In genomic region chr1:112909847-112910246, GRCh38 we compare ENCODE assay signal across 17 cellular contexts. TPM values are rescaled to one million over a fixed set of nuclear protein-coding genes. Genes with fewer than 3 reads are reported as not detected.
DNase-seq lines count a peak whose midpoint lies in the region; ATAC-seq, FAIRE-seq and TF ChIP-seq lines count a peak whose summit lies in the region.
"Had no signal": no experiment of that assay in that cellular context is flagged by ENCODE, and none has a peak within 500 bp of the region (broad histone marks: within the 10 kb centered on the region; RNA-seq: fewer than 3 reads in every experiment).

No MANE protein-coding gene starts in this region.

- H3K9me3 ChIP-seq in HepG2 (ENCODE audit: low read length) (no peaks in the 10 kb centered on the region), right lobe of liver (no peaks in the 10 kb centered on the region), NT2/D1 (ENCODE audit: insufficient read depth, low read length) (no peaks in the 10 kb centered on the region), iPS-20b (ENCODE audit: insufficient read depth, low read depth, low read length) (no peaks in the 10 kb centered on the region)
- H3K9me3 ChIP-seq: HAP-1 had no signal

- H3K4me2 ChIP-seq in HepG2 (ENCODE audit: low read depth, low read length), result no peak overlapping the region

- no peaks in the 10 kb centered on the region for H3K4me1 ChIP-seq in HepG2 (ENCODE audit: insufficient read depth, low read length)
- peaks cover 0 to 12% (median 3%) of the 10 kb centered on the region in 4 donors for H3K4me1 ChIP-seq in right lobe of liver
- no peaks in the 10 kb centered on the region for H3K4me1 ChIP-seq in NT2/D1 (ENCODE audit: insufficient read depth, insufficient read length)
- H3K4me1 ChIP-seq in iPS-20b (ENCODE audit: insufficient read depth, low read length), result peaks cover 55% of the 10 kb centered on the region

- in situ Hi-C loops in HepG2 (cut with HindIII; ENCODE audit: extremely low pct_ligation_motif_present, low pct_unique_long_range_greater_than_20kb), result no loop called here

- intact Hi-C loops in HepG2 (cut with micrococcal nuclease; ENCODE audit: unreplicated experiment), result no loop called here
- intact Hi-C loops in right lobe of liver (cut with DNase I), result no loop called here

- CTCF ChIA-PET in HepG2 (lab: Yijun Ruan, JAX; ENCODE audit: low intra/inter-chr PET ratio, low total read pairs), result no interaction called here

- POLR2A ChIA-PET in HepG2 (lab: Yijun Ruan, JAX), result no interaction called here

- H3K79me2 ChIP-seq in HepG2 (ENCODE audit: insufficient read depth, low read length), result no peaks in the 10 kb centered on the region

- H3K36me3 ChIP-seq in HepG2 (replicated peaks in 1 of 2; ENCODE audit: control insufficient read depth in 1 of 2, insufficient read depth in 2 of 2, low read length in 2 of 2) (peaks cover 2 to 31% of the 10 kb centered on the region in 2 experiments), right lobe of liver (no peaks in the 10 kb centered on the region), NT2/D1 (ENCODE audit: insufficient read depth, insufficient read length, low read length) (peaks cover 38% of the 10 kb centered on the region), iPS-20b (ENCODE audit: insufficient read depth, low read depth, low read length) (peaks cover 51% of the 10 kb centered on the region)

- no peak overlapping the region for H3K27ac ChIP-seq in HepG2 (ENCODE audit: extremely low read length, insufficient read depth, low read length)
- no peak overlapping the region for H3K27ac ChIP-seq in right lobe of liver
- H3K27ac ChIP-seq in iPS-20b (ENCODE audit: low read length), result no peak overlapping the region
- H3K27ac ChIP-seq: 22Rv1, GM23248, HL-60 had no signal

- TF ChIP-seq RAD21 in HepG2 (CRISPR knock-in tag; IDR thresholded peaks at IDR 0.05), result no peak

- FAIRE-seq in HepG2 (lab: Jason Lieb, UNC), result no peak
- FAIRE-seq: D721Med, GM18507 had no signal

- TF ChIP-seq POLR2A in HepG2 (IDR thresholded peaks at IDR 0.05; ENCODE audit: insufficient read depth in 1 of 2, low read depth in 2 of 2, low read length in 2 of 2) (no peak), right lobe of liver (IDR thresholded peaks at IDR 0.05) (no peak)

- BruUV-seq in HepG2 (replicated peaks; lab: Mats Ljungman, UMichigan), result no TSS peak

- H3K4me3 ChIP-seq in HepG2 (replicated peaks in 1 of 3; ENCODE audit: insufficient read depth in 1 of 3, low read depth in 2 of 3, low read length in 3 of 3) (no peak overlapping the region), right lobe of liver (no peak overlapping the region), NT2/D1 (ENCODE audit: insufficient read length, low read depth) (no peak overlapping the region), iPS-20b (ENCODE audit: low read length) (peak overlapping the region; percentile 7; the same call in 1 of the 2 replicates)
- H3K4me3 ChIP-seq: GM23248, HAP-1 had no signal

- TF ChIP-seq CTCF in HepG2 (CRISPR knock-in tag; IDR thresholded peaks at IDR 0.05) (no peak), right lobe of liver (IDR thresholded peaks at IDR 0.05) (no peak)

- TF ChIP-seq EP300 in HepG2 (IDR thresholded peaks at IDR 0.05; ENCODE audit: low read depth in 2 of 2, low read length in 2 of 2), result no peak
- no peak for TF ChIP-seq EP300 in HepG2 (CRISPR knock-in tag; IDR thresholded peaks at IDR 0.05; ENCODE audit: borderline replicate concordance)

- no peak for DNase-seq in HepG2 (ENCODE audit: low spot score)
- DNase-seq in right lobe of liver, result no peak
- peak; percentile 50 for DNase-seq in NT2/D1 (ENCODE audit: low read depth, low spot score)
- no peak for DNase-seq in effector CD8-positive, alpha-beta T cell (lab: John Stamatoyannopoulos, UW)
- no peak for DNase-seq in germinal center (ENCODE audit: low spot score)
- DNase-seq: CD8-positive, alpha-beta T cell; COR-L47; DMS153; GM23248 had no signal

- 94% methylated on average over 2 of the region's 2 CpGs for WGBS in HepG2 (ENCODE audit: low lambda C conversion rate)
- 93% methylated on average over 2 of the region's 2 CpGs for WGBS in right lobe of liver (ENCODE audit: insufficient coverage, low coverage, low lambda C conversion rate, missing lambda C conversion rate)

- H4K20me1 ChIP-seq in HepG2 (ENCODE audit: insufficient read depth, low read length), result no peaks in the 10 kb centered on the region

- no peak overlapping the region for H2AFZ ChIP-seq in HepG2 (ENCODE audit: low read length)
- H2AFZ ChIP-seq: GM23248 had no signal

- no peak overlapping the region for H3K9ac ChIP-seq in HepG2 (ENCODE audit: insufficient read depth, low read depth, low read length)
- no peak overlapping the region for H3K9ac ChIP-seq in NT2/D1 (ENCODE audit: insufficient read length, low read depth)
- H3K9ac ChIP-seq in iPS-20b (ENCODE audit: low read depth, low read length), result no peak overlapping the region
- H3K9ac ChIP-seq: GM23248 had no signal

- H3K27me3 ChIP-seq in HepG2 (ENCODE audit: control insufficient read depth in 1 of 2, insufficient read depth in 2 of 2, low read length in 2 of 2), result no peaks in the 10 kb centered on the region
- no peaks in the 10 kb centered on the region for H3K27me3 ChIP-seq in right lobe of liver
- no peaks in the 10 kb centered on the region for H3K27me3 ChIP-seq in NT2/D1 (ENCODE audit: insufficient read depth, insufficient read length)
- H3K27me3 ChIP-seq in iPS-20b (ENCODE audit: insufficient read depth, low read length), result no peaks in the 10 kb centered on the region

- ATAC-seq in HepG2 (no peak), right lobe of liver (no peak), HG03469 (IDR thresholded peaks at IDR 0.05; ENCODE audit: unreplicated experiment) (no peak), GM21367 (IDR thresholded peaks at IDR 0.05; ENCODE audit: unreplicated experiment) (no peak)
- ATAC-seq: CD8-positive, alpha-beta T cell had no signal

TF ChIP-seq in HepG2, 621 proteins besides CTCF, POLR2A, EP300 and RAD21:
- TF ChIP-seq RBM22 (optimal IDR thresholded peaks at IDR 0.05; ENCODE audit: low read length) (peak; percentile 45), RAD51 (IDR thresholded peaks at IDR 0.05; ENCODE audit: borderline replicate concordance) (no peak)

RNA-seq across cellular contexts. Expression of gene SLC16A1, which starts 46.1 kb away (rescaled TPM):
- total RNA-seq in HepG2 (2016; rRNA removed; fragmentation: Illumina TruSeq; extraction: Trizol) (67.0 and 106 TPM in 2 replicates), right lobe of liver (10 to 100 TPM; 26.1 to 81.9 (median 55.2) TPM)
- 5.3 and 6.0 TPM in 2 replicates for total RNA-seq in HepG2 (2016; cell fraction: cytosol; rRNA removed; fragmentation: Illumina TruSeq; extraction: Trizol; ENCODE audit: low read depth)
- 65.8 and 105 TPM in 2 replicates for total RNA-seq in HepG2 (2016; cell fraction: insoluble cytoplasmic fraction; rRNA removed; fragmentation: Illumina TruSeq; extraction: Trizol)
- 15.3 and 18.4 TPM in 2 replicates for total RNA-seq in HepG2 (2016; cell fraction: membrane; rRNA removed; fragmentation: Illumina TruSeq; extraction: Trizol)
- total RNA-seq in HepG2 (2016; cell fraction: nucleus; rRNA removed; fragmentation: Illumina TruSeq; extraction: Trizol), result 102 and 125 TPM in 2 replicates
- polyA plus RNA-seq in HepG2 (2011; rRNA removed), result 135 and 142 TPM in 2 replicates
- polyA plus RNA-seq in HepG2 (2011; cell fraction: cytosol; rRNA removed), result 110 and 155 TPM in 2 replicates
- polyA plus RNA-seq in HepG2 (2011; cell fraction: nucleus; rRNA removed), result 50.4 and 50.5 TPM in 2 replicates
- 134 and 147 TPM in 2 replicates for polyA plus RNA-seq in HepG2 (2012)
- 3.0 and 3.3 TPM in 2 replicates for polyA plus RNA-seq in HepG2 (2016; cell fraction: cytosol; fragmentation: Illumina TruSeq; extraction: Trizol; ENCODE audit: low read depth)
- polyA plus RNA-seq in HepG2 (2016; cell fraction: insoluble cytoplasmic fraction; fragmentation: Illumina TruSeq; extraction: Trizol; ENCODE audit: low read depth), result 49.1 and 53.6 TPM in 2 replicates
- polyA plus RNA-seq in HepG2 (2016; cell fraction: membrane; fragmentation: Illumina TruSeq; extraction: Trizol; ENCODE audit: low read depth), result 8.1 and 9.3 TPM in 2 replicates
- polyA plus RNA-seq in HepG2 (2016; cell fraction: nucleus; fragmentation: Illumina TruSeq; extraction: Trizol; ENCODE audit: insufficient read depth, low read depth), result 109 and 119 TPM in 2 replicates
- polyA minus RNA-seq in HepG2 (2011; rRNA and poly(A)+ RNA removed; ENCODE audit: low replicate concordance), result 467 and 535 TPM in 2 replicates
- polyA minus RNA-seq in HepG2 (2011; cell fraction: cytosol; rRNA and poly(A)+ RNA removed), result 185 and 199 TPM in 2 replicates
- polyA minus RNA-seq in HepG2 (2011; cell fraction: nucleus; rRNA and poly(A)+ RNA removed), result 108 and 115 TPM in 2 replicates
